Comparison of ENCODE assay signal across 17 cellular contexts in genomic region chr3:32835943-32836342, GRCh38. TPM values are rescaled to one million over a fixed set of nuclear protein-coding genes. Genes with fewer than 3 reads are reported as not detected.
DNase-seq lines count a peak whose midpoint lies in the region; ATAC-seq and TF ChIP-seq lines count a peak whose summit lies in the region.
"Had no signal": no experiment of that assay in that cellular context is flagged by ENCODE, and none has a peak within 500 bp of the region (broad histone marks: within the 10 kb centered on the region; RNA-seq: fewer than 3 reads in every experiment).

No MANE protein-coding gene starts in this region.

- no peak for TF ChIP-seq CTCF in GM23338 (conservative IDR thresholded peaks at IDR 0.05; ENCODE audit: low read depth in 2 of 2)
- TF ChIP-seq CTCF in PC-9 (conservative IDR thresholded peaks at IDR 0.05): no peak

- no peaks in the 10 kb centered on the region for H3K36me3 ChIP-seq in GM23338 (ENCODE audit: insufficient read depth)
- peaks cover 10% of the 10 kb centered on the region for H3K36me3 ChIP-seq in NT2/D1 (ENCODE audit: insufficient read depth, insufficient read length, low read length)
- H3K36me3 ChIP-seq in iPS-15b (ENCODE audit: control insufficient read depth, insufficient read depth, low read length): no peaks in the 10 kb centered on the region
- H3K36me3 ChIP-seq in neuronal stem cell (replicated peaks in 1 of 2; ENCODE audit: control insufficient read depth in 2 of 2, insufficient read depth in 2 of 2, low read length in 2 of 2): peaks cover 0 to 44% of the 10 kb centered on the region in 2 donors
- no peaks in the 10 kb centered on the region for H3K36me3 ChIP-seq in PC-9 (ENCODE audit: low read depth)
- H3K36me3 ChIP-seq: BLaER1 treated with 17β-estradiol and CSF1 and Interleukin-3, amounts not matched to agents 10 nM and 100 nM had no signal

- H2AK5ac ChIP-seq in neuronal stem cell (ENCODE audit: low read depth, low read length): no peak overlapping the region

- peak overlapping the region; percentile 43 for H3K9ac ChIP-seq in NT2/D1 (ENCODE audit: insufficient read length, low read depth)
- peak overlapping the region; percentile 38 for H3K9ac ChIP-seq in iPS-15b (ENCODE audit: low read depth, low read length)
- no peak overlapping the region for H3K9ac ChIP-seq in neuronal stem cell (ENCODE audit: low read depth, low read length, poor library complexity)
- H3K9ac ChIP-seq: BLaER1 treated with 17β-estradiol and CSF1 and Interleukin-3, amounts not matched to agents 10 nM and 100 nM had no signal

- H3K14ac ChIP-seq in neuronal stem cell (ENCODE audit: low read length): no peak overlapping the region

- H2BK120ac ChIP-seq in neuronal stem cell (ENCODE audit: low read depth, low read length): no peak overlapping the region

- H3K4me1 ChIP-seq in GM23338 (ENCODE audit: insufficient read depth) (peaks cover 89% of the 10 kb centered on the region), NT2/D1 (ENCODE audit: insufficient read depth, insufficient read length) (peaks cover 8% of the 10 kb centered on the region), iPS-15b (ENCODE audit: control insufficient read depth, insufficient read depth, low read length) (peaks cover 61% of the 10 kb centered on the region), neuronal stem cell (ENCODE audit: control insufficient read depth in 2 of 2, insufficient read depth in 1 of 2, low read depth in 1 of 2, low read length in 2 of 2) (peaks cover 30 to 33% of the 10 kb centered on the region in 2 donors), PC-9 (replicated peaks; ENCODE audit: insufficient read depth) (no peaks in the 10 kb centered on the region)
- H3K4me1 ChIP-seq: BLaER1 treated with 17β-estradiol and CSF1 and Interleukin-3, amounts not matched to agents 10 nM and 100 nM had no signal

- H3K27me3 Mint-ChIP-seq in GM23338 (ENCODE audit: insufficient read depth, low read depth, poor library complexity): peaks cover 51% of the 10 kb centered on the region
- peaks cover 29% of the 10 kb centered on the region for H3K27me3 Mint-ChIP-seq in activated T-cell treated with anti-CD3 and anti-CD28 coated beads, Interleukin-2, amount 50 U/mL, for 24 hours

- H3K9me3 ChIP-seq in NT2/D1 (ENCODE audit: insufficient read depth, low read length) (no peaks in the 10 kb centered on the region), iPS-15b (ENCODE audit: control insufficient read depth, insufficient read depth, low read length) (no peaks in the 10 kb centered on the region), neuronal stem cell (replicated peaks in 1 of 2; ENCODE audit: control insufficient read depth in 2 of 2, insufficient read depth in 1 of 2, low read depth in 1 of 2, low read length in 2 of 2) (no peaks in the 10 kb centered on the region), PC-9 (ENCODE audit: insufficient read depth, low read depth) (no peaks in the 10 kb centered on the region)
- H3K9me3 ChIP-seq: A549 had no signal

- H3K4me3 ChIP-seq in GM23338 (peak overlapping the region; percentile 47), NT2/D1 (ENCODE audit: insufficient read length, low read depth) (no peak overlapping the region), iPS-15b (ENCODE audit: low read depth, low read length) (peak overlapping the region; percentile 20), neuronal stem cell (ENCODE audit: low read length in 2 of 2) (no peak overlapping the region), PC-9 (no peak overlapping the region)
- H3K4me3 ChIP-seq: A549; BLaER1 treated with 17β-estradiol and CSF1 and Interleukin-3, amounts not matched to agents 10 nM and 100 nM had no signal

- H3K36me3 Mint-ChIP-seq in GM23338 (ENCODE audit: low read depth): peaks cover 54% of the 10 kb centered on the region
- H3K36me3 Mint-ChIP-seq in activated T-cell treated with anti-CD3 and anti-CD28 coated beads, Interleukin-2, amount 50 U/mL, for 24 hours (ENCODE audit: low read depth): no peaks in the 10 kb centered on the region
- H3K36me3 Mint-ChIP-seq: CD8-positive, alpha-beta memory T cell had no signal

- no peaks in the 10 kb centered on the region for H3K9me2 ChIP-seq in GM23338 (ENCODE audit: insufficient read depth)
- H3K9me2 ChIP-seq in PC-9 (ENCODE audit: insufficient read depth): no peaks in the 10 kb centered on the region

- H3K79me2 ChIP-seq in GM23338 (replicated peaks; ENCODE audit: insufficient read depth) (peaks cover 100% of the 10 kb centered on the region), PC-9 (ENCODE audit: low read depth) (no peaks in the 10 kb centered on the region)

- H3K27ac Mint-ChIP-seq in GM23338: peak overlapping the region; percentile 96
- H3K27ac Mint-ChIP-seq in activated T-cell treated with anti-CD3 and anti-CD28 coated beads, Interleukin-2, amount 50 U/mL, for 24 hours: no peak overlapping the region
- H3K27ac Mint-ChIP-seq: CD8-positive, alpha-beta memory T cell had no signal

- H4K91ac ChIP-seq in neuronal stem cell (ENCODE audit: low read depth, low read length, poor library complexity): no peak overlapping the region

- DNase-seq in GM23338 (ENCODE audit: low spot score) (peak; percentile 96), NT2/D1 (ENCODE audit: low read depth, low spot score) (peak; percentile 86), neuronal stem cell (ENCODE audit: low spot score) (no peak), substantia nigra (lab: John Stamatoyannopoulos, UW) (no peak), PC-9 (no peak)
- no peak for DNase-seq in activated T-cell treated with anti-CD3 and anti-CD28 coated beads, Interleukin-2, amount 50 U/mL, for 24 hours
- DNase-seq: CD8-positive, alpha-beta memory T cell; DND-41; GDM1; NCI-H1417 treated with DMSO at 0.1 percent for 48 hours; NCI-H2029; NCI-H510A; NCI-H774 had no signal

- WGBS in neuronal stem cell (ENCODE audit: extremely low coverage in 2 of 2, insufficient read length in 2 of 2, insufficient replicate concordance in 1 of 2), 2 donors: no CpG with 5 or more reads among the region's 4 CpGs

- peaks cover 88% of the 10 kb centered on the region for H3K4me1 Mint-ChIP-seq in GM23338
- no peaks in the 10 kb centered on the region for H3K4me1 Mint-ChIP-seq in activated T-cell treated with anti-CD3 and anti-CD28 coated beads, Interleukin-2, amount 50 U/mL, for 24 hours (ENCODE audit: low read depth)
- H3K4me1 Mint-ChIP-seq: CD8-positive, alpha-beta memory T cell had no signal

- H3K23ac ChIP-seq in neuronal stem cell (ENCODE audit: low read depth, low read length, poor library complexity): no peak overlapping the region

- no peaks in the 10 kb centered on the region; the same call in 2 of the 3 replicates for H3K9me3 Mint-ChIP-seq in GM23338
- H3K9me3 Mint-ChIP-seq in activated T-cell treated with anti-CD3 and anti-CD28 coated beads, Interleukin-2, amount 50 U/mL, for 24 hours: no peaks in the 10 kb centered on the region
- H3K9me3 Mint-ChIP-seq: CD8-positive, alpha-beta memory T cell had no signal

- H3K4ac ChIP-seq in neuronal stem cell (ENCODE audit: low read length): no peak overlapping the region

- BruUV-seq in PC-9 (replicated peaks; lab: Mats Ljungman, UMichigan): no TSS peak

- H2AFZ ChIP-seq in GM23338 (no peak overlapping the region), neuronal stem cell (ENCODE audit: low read length) (no peak overlapping the region), PC-9 (no peak overlapping the region)

- intact Hi-C loops in PC-9 (cut with micrococcal nuclease; ENCODE audit: unreplicated experiment): no loop called here

- no peak overlapping the region for H3K18ac ChIP-seq in neuronal stem cell (ENCODE audit: low read length)

- no peak overlapping the region for H2BK12ac ChIP-seq in neuronal stem cell (ENCODE audit: low read length)

- ATAC-seq in GM23338: peak; percentile 66
- ATAC-seq: A549 had no signal

- H3K4me3 Mint-ChIP-seq in GM23338: peak overlapping the region; percentile 66
- no peak overlapping the region for H3K4me3 Mint-ChIP-seq in activated T-cell treated with anti-CD3 and anti-CD28 coated beads, Interleukin-2, amount 50 U/mL, for 24 hours
- H3K4me3 Mint-ChIP-seq: CD8-positive, alpha-beta memory T cell had no signal

- H4K20me1 ChIP-seq in GM23338 (replicated peaks; ENCODE audit: insufficient read depth): peaks cover 50% of the 10 kb centered on the region
- no peaks in the 10 kb centered on the region for H4K20me1 ChIP-seq in PC-9 (ENCODE audit: insufficient read depth)
- H4K20me1 ChIP-seq: BLaER1 treated with 17β-estradiol and CSF1 and Interleukin-3, amounts not matched to agents 10 nM and 100 nM had no signal

- H3K27ac ChIP-seq in GM23338 (ENCODE audit: low read depth): peak overlapping the region; percentile 91
- H3K27ac ChIP-seq in neuronal stem cell (replicated peaks; ENCODE audit: low read length): peak overlapping the region; percentile 43
- H3K27ac ChIP-seq in substantia nigra (ENCODE audit: low read depth, low read length, poor library complexity, severe bottlenecking): no peak overlapping the region
- H3K27ac ChIP-seq in PC-9: no peak overlapping the region
- H3K27ac ChIP-seq: A549; BLaER1 treated with 17β-estradiol and CSF1 and Interleukin-3, amounts not matched to agents 10 nM and 100 nM had no signal

- no peak overlapping the region for H2BK15ac ChIP-seq in neuronal stem cell (ENCODE audit: low read length)

- POLR2A ChIA-PET in PC-9 (lab: Charles Lee; ENCODE audit: unreplicated experiment): no interaction called here

- no peak overlapping the region for H2BK5ac ChIP-seq in neuronal stem cell (ENCODE audit: low read length)

- H3F3A ChIP-seq in GM23338 (replicated peaks; ENCODE audit: low read depth) (peaks cover 37% of the 10 kb centered on the region), PC-9 (ENCODE audit: insufficient read depth, low read depth) (no peaks in the 10 kb centered on the region)

- H3K27me3 ChIP-seq in GM23338 (ENCODE audit: insufficient read depth) (no peaks in the 10 kb centered on the region), NT2/D1 (ENCODE audit: insufficient read depth, insufficient read length) (no peaks in the 10 kb centered on the region), iPS-15b (ENCODE audit: control insufficient read depth, insufficient read depth, low read length) (no peaks in the 10 kb centered on the region), neuronal stem cell (ENCODE audit: control insufficient read depth in 3 of 3, insufficient read depth in 3 of 3, low read depth in 1 of 3, low read length in 3 of 3) (no peaks in the 10 kb centered on the region), PC-9 (ENCODE audit: insufficient read depth, low read depth) (no peaks in the 10 kb centered on the region)
- H3K27me3 ChIP-seq: BLaER1 treated with 17β-estradiol and CSF1 and Interleukin-3, amounts not matched to agents 10 nM and 100 nM had no signal

- H4K8ac ChIP-seq in neuronal stem cell (ENCODE audit: low read depth, low read length): no peak overlapping the region

- CTCF ChIA-PET in PC-9 (lab: Charles Lee): no interaction called here

- peak overlapping the region; percentile 76 for H3K4me2 ChIP-seq in GM23338
- H3K4me2 ChIP-seq in neuronal stem cell (ENCODE audit: insufficient read depth, low read length, poor library complexity, severe bottlenecking): peak overlapping the region; percentile 28
- H3K4me2 ChIP-seq in PC-9: no peak overlapping the region
- H3K4me2 ChIP-seq: A549; BLaER1 treated with 17β-estradiol and CSF1 and Interleukin-3, amounts not matched to agents 10 nM and 100 nM had no signal

- no peaks in the 10 kb centered on the region for H3K79me1 ChIP-seq in neuronal stem cell (ENCODE audit: low read depth, low read length)

RNA-seq across cellular contexts. Expression of gene TRIM71, which starts 18.1 kb away (rescaled TPM):
- 318 and 346 TPM in 2 replicates for total RNA-seq in GM23338 (2014; rRNA removed; shearing (Covaris generic))
- 71.2 and 71.5 TPM in 2 replicates for polyA plus RNA-seq in GM23338 (2016; fragmentation: Nextera tagmentation; extraction: Ambion mirVana)
- polyA plus RNA-seq in neuronal stem cell (2013, experiment 1 of 2): 53.8 TPM
- 57.6 TPM for polyA plus RNA-seq in neuronal stem cell (2013, experiment 2 of 2)
- total RNA-seq in PC-9 (2021): not detected in 2 replicates
- total RNA-seq: HT-29 had no signal
- polyA plus RNA-seq: CD8-positive, alpha-beta memory T cell had no signal

Comparison
In these comparisons a context has a peak if more than half of its experiments do, and no peak if none do; other contexts are left out.
1. DNase-seq: peak in GM23338 (single experiment) and NT2/D1 (single experiment); none in neuronal stem cell (single experiment), activated T-cell treated with anti-CD3 and anti-CD28 coated beads, Interleukin-2, amount 50 U/mL, for 24 hours (single experiment), substantia nigra (0 of 49) and PC-9 (0 of 2).
2. H3K27ac ChIP-seq: peak in GM23338 (single experiment) and neuronal stem cell (single experiment); none in substantia nigra (single experiment) and PC-9 (single experiment).
3. H3K4me3 ChIP-seq: peak in GM23338 (single experiment) and iPS-15b (single experiment); none in NT2/D1 (single experiment), neuronal stem cell (0 of 2) and PC-9 (single experiment).
4. RNA of gene TRIM71, which starts 18.1 kb away (total RNA-seq): 318 to 346 TPM in GM23338; not detected in PC-9; every median in the first group is over 100 times any median in the second.